8 cellular contexts compared by ENCODE assay signal in genomic region chr14:68791078-68791983, GRCh38. TPM values are rescaled to one million over a fixed set of nuclear protein-coding genes. Genes with fewer than 3 reads are reported as not detected.
A peak's percentile ranks its signal among the peaks of the same experiment; 100 is the strongest.
DNase-seq lines count a peak whose midpoint lies in the region; ATAC-seq, FAIRE-seq and TF ChIP-seq lines count a peak whose summit lies in the region.

No MANE protein-coding gene starts in this region.

- DNase-seq in DND-41 (no peak), MM.1S (no peak), bronchial epithelial cell (ENCODE audit: low read depth) (peak; percentile 17), lung (ENCODE audit: low spot score) (no peak), transverse colon (no peak), Kasumi-1 (lab: John Stamatoyannopoulos, UW) (no peak), inferior parietal cortex (ENCODE audit: extremely low spot score) (no peak), NCI-H187 treated with DMSO at 0.1 percent for 48 hours (lab: John Stamatoyannopoulos, UW) (no peak)

- 1 to 2% methylated on average over 17 of the region's 17 CpGs for WGBS in lung, 2 donors
- WGBS in transverse colon (ENCODE audit: low coverage in 1 of 2), 2 donors, result 1% methylated on average over 12 to 17 of the region's 17 CpGs

- TF ChIP-seq EP300 in transverse colon (IDR thresholded peaks at IDR 0.05; ENCODE audit: low read depth), result no peak

- H3K9ac ChIP-seq in DND-41 (ENCODE audit: low read depth, low read length) (peak overlapping the region; percentile 97), MM.1S (ENCODE audit: low read length) (peak overlapping the region; percentile 99)

- H3K27me3 ChIP-seq in DND-41 (ENCODE audit: insufficient read depth, low read length, poor library complexity), result no peaks in the 10 kb centered on the region
- H3K27me3 ChIP-seq in MM.1S (replicated peaks; ENCODE audit: insufficient read depth, low read length), result no peaks in the 10 kb centered on the region
- H3K27me3 ChIP-seq in bronchial epithelial cell (ENCODE audit: control insufficient read depth, insufficient read depth, low read length), result no peaks in the 10 kb centered on the region
- no peaks in the 10 kb centered on the region for H3K27me3 ChIP-seq in lung (ENCODE audit: control insufficient read depth, insufficient read depth)
- H3K27me3 ChIP-seq in transverse colon, result no peaks in the 10 kb centered on the region

- H3K36me3 ChIP-seq in DND-41 (ENCODE audit: insufficient read depth, low read length), result peaks cover 20% of the 10 kb centered on the region
- H3K36me3 ChIP-seq in MM.1S (replicated peaks; ENCODE audit: insufficient read depth, low read length), result no peaks in the 10 kb centered on the region; the same call in 1 of the 2 replicates
- H3K36me3 ChIP-seq in bronchial epithelial cell (ENCODE audit: control insufficient read depth, insufficient read depth, low read length), result peaks cover 31% of the 10 kb centered on the region
- H3K36me3 ChIP-seq in lung (ENCODE audit: control insufficient read depth in 2 of 2, insufficient read depth in 2 of 2, low read length in 2 of 2), result peaks cover 12 to 19% of the 10 kb centered on the region in 2 donors
- peaks cover 0 to 31% (median 12%) of the 10 kb centered on the region in 4 donors for H3K36me3 ChIP-seq in transverse colon

- in situ Hi-C loops in transverse colon (cut with MboI; ENCODE audit: low pct_ligation_motif_present in 1 of 4, low pct_unique_long_range_greater_than_20kb in 1 of 4, low sequenced_read_pairs in 3 of 4), result no loop called here

- ATAC-seq in DND-41 (ENCODE audit: insufficient read depth, low read depth) (no peak), lung (ENCODE audit: insufficient read depth, low FRiP score) (no peak)

- H4K20me1 ChIP-seq in DND-41 (ENCODE audit: insufficient read depth, low read length) (peaks cover 16% of the 10 kb centered on the region), MM.1S (ENCODE audit: insufficient read depth, low read length) (no peaks in the 10 kb centered on the region)

- H3K4me3 ChIP-seq in DND-41 (ENCODE audit: low read depth in 1 of 2, low read length in 2 of 2), result peak overlapping the region; percentile 77 to 79; a peak in 3 of 4 replicates
- H3K4me3 ChIP-seq in MM.1S (ENCODE audit: low read length), result peak overlapping the region; percentile 88
- H3K4me3 ChIP-seq in bronchial epithelial cell (ENCODE audit: low read depth, low read length), result peak overlapping the region; percentile 96
- peak overlapping the region; percentile 94 for H3K4me3 ChIP-seq in lung
- H3K4me3 ChIP-seq in transverse colon, result peak overlapping the region; percentile 66 to 90 (median 80)

- H3K4me2 ChIP-seq in DND-41 (ENCODE audit: insufficient read depth, low read length), result peak overlapping the region; percentile 92
- peak overlapping the region; percentile 81; the same call in 1 of the 2 replicates for H3K4me2 ChIP-seq in MM.1S (ENCODE audit: low read depth, low read length)

- H3K9me2 ChIP-seq in MM.1S (replicated peaks; ENCODE audit: insufficient read depth, low read length), result no peaks in the 10 kb centered on the region

- no peaks in the 10 kb centered on the region for H3K9me3 ChIP-seq in DND-41 (ENCODE audit: insufficient read depth, low read length, severe bottlenecking)
- no peaks in the 10 kb centered on the region for H3K9me3 ChIP-seq in MM.1S (replicated peaks; ENCODE audit: insufficient read depth, low read length)
- H3K9me3 ChIP-seq in lung (ENCODE audit: control insufficient read depth in 2 of 2, insufficient read depth in 1 of 2, low read length in 1 of 2), result no peaks in the 10 kb centered on the region
- H3K9me3 ChIP-seq in transverse colon, result no peaks in the 10 kb centered on the region

- H2AFZ ChIP-seq in DND-41 (ENCODE audit: low read depth, low read length), result no peak overlapping the region
- no peak overlapping the region for H2AFZ ChIP-seq in MM.1S (ENCODE audit: low read length)

- H3F3A ChIP-seq in MM.1S (ENCODE audit: insufficient read depth, low read length), result peaks cover 21% of the 10 kb centered on the region

- no peak for TF ChIP-seq POLR2A in transverse colon (IDR thresholded peaks at IDR 0.05)

- FAIRE-seq in bronchial epithelial cell (lab: Jason Lieb, UNC), result no peak

- peaks cover 48% of the 10 kb centered on the region for H3K4me1 ChIP-seq in DND-41 (ENCODE audit: insufficient read depth, low read length)
- peaks cover 2% of the 10 kb centered on the region; the same call in 1 of the 2 replicates for H3K4me1 ChIP-seq in MM.1S (ENCODE audit: low read length)
- peaks cover 0 to 11% of the 10 kb centered on the region in 2 donors for H3K4me1 ChIP-seq in lung (ENCODE audit: control insufficient read depth in 2 of 2, insufficient read depth in 2 of 2, low read length in 2 of 2)
- H3K4me1 ChIP-seq in transverse colon, result peaks cover under 1 to 43% (median 35%) of the 10 kb centered on the region in 4 donors

- H3K79me2 ChIP-seq in DND-41 (ENCODE audit: insufficient read depth, low read length) (peaks cover 51% of the 10 kb centered on the region), MM.1S (ENCODE audit: low read length) (peaks cover 30% of the 10 kb centered on the region)

- intact Hi-C loops in transverse colon (cut with DNase I; ENCODE audit: low total_unique reads), result loop anchor here (5.0 to 10.0 kb wide), 2 partner anchors 397 to 544 kb away; no protein-coding TSS in a partner anchor

- H3K27ac ChIP-seq in DND-41 (ENCODE audit: low read length) (peak overlapping the region; percentile 88; the same call in 1 of the 2 replicates), MM.1S (ENCODE audit: low read length) (no peak overlapping the region), lung (ENCODE audit: low read depth in 1 of 2, low read length in 1 of 2) (peak overlapping the region; percentile 93 to 95), transverse colon (peak overlapping the region; percentile 97 to 100 (median 98))

- TF ChIP-seq CTCF in DND-41 (IDR thresholded peaks at IDR 0.05; ENCODE audit: borderline replicate concordance, extremely low read depth, low read length, poor library complexity, severe bottlenecking) (no peak), MM.1S (IDR thresholded peaks at IDR 0.05; ENCODE audit: low read length) (no peak), bronchial epithelial cell (IDR thresholded peaks at IDR 0.05; ENCODE audit: insufficient read depth, low read length, severe bottlenecking) (no peak), lung (IDR thresholded peaks at IDR 0.05; ENCODE audit: control extremely low read depth, extremely low read depth) (no peak), transverse colon (IDR thresholded peaks at IDR 0.05) (no peak)

RNA-seq across cellular contexts. Expression of gene ZFP36L1, which starts 1.5 kb away (rescaled TPM):
- 12.7 and 15.5 TPM in 2 replicates for total RNA-seq in bronchial epithelial cell
- 100 to 1,000 TPM; 245 to 289 TPM for total RNA-seq in lung
- 100 to 1,000 TPM in 1 of 2 donors, 10 to 100 TPM in 1; 63.7 to 364 TPM for polyA plus RNA-seq in lung
- total RNA-seq in transverse colon, result 100 to 1,000 TPM; 180 to 712 (median 266) TPM

Comparison
In these comparisons a context has a peak if more than half of its experiments do, and no peak if none do; other contexts are left out.
1. RNA of gene ZFP36L1, which starts 1.5 kb away (total RNA-seq): 180 to 712 TPM in transverse colon and 245 to 289 TPM in lung; 12.7 to 15.5 TPM in bronchial epithelial cell; every median in the first group is over 10 times any median in the second.
2. Peak in every context shown above with its lines, with median percentiles within 50 percentile points of each other: H3K4me3 ChIP-seq.